Comparison of ENCODE assay signal across 14 cellular contexts in genomic region chr17:40060887-40061480, GRCh38. TPM values are rescaled to one million over a fixed set of nuclear protein-coding genes. Genes with fewer than 3 reads are reported as not detected.
DNase-seq lines count a peak whose midpoint lies in the region; ATAC-seq and TF ChIP-seq lines count a peak whose summit lies in the region.
"Had no signal": no experiment of that assay in that cellular context is flagged by ENCODE, and none has a peak within 500 bp of the region (broad histone marks: within the 10 kb centered on the region; RNA-seq: fewer than 3 reads in every experiment).

No MANE protein-coding gene starts in this region.

- TF ChIP-seq CTCF in glutamatergic neuron (IDR thresholded peaks at IDR 0.05; ENCODE audit: partially characterized antibody, unreplicated experiment) (no peak), spleen (IDR thresholded peaks at IDR 0.05 in 8 of 11, conservative IDR thresholded peaks at IDR 0.05 in 3 of 11) (no peak), adrenal gland (IDR thresholded peaks at IDR 0.05) (no peak)

- H3K36me3 ChIP-seq in spleen: no peaks in the 10 kb centered on the region
- H3K36me3 ChIP-seq in adrenal gland (replicated peaks in 1 of 2): no peaks in the 10 kb centered on the region

- H3K9me3 ChIP-seq in spleen: no peaks in the 10 kb centered on the region
- no peaks in the 10 kb centered on the region for H3K9me3 ChIP-seq in adrenal gland (replicated peaks in 1 of 3)

- H3K27ac ChIP-seq in spleen: no peak overlapping the region
- H3K27ac ChIP-seq in adrenal gland: no peak overlapping the region

- peaks cover 2% of the 10 kb centered on the region for H3K27me3 Mint-ChIP-seq in activated naive CD4-positive, alpha-beta T cell treated with anti-CD3 and anti-CD28 coated beads for 36 hours (ENCODE audit: low read depth)
- H3K27me3 Mint-ChIP-seq in activated naive CD4-positive, alpha-beta T cell treated with anti-CD3 and anti-CD28 coated beads, Interleukin-2, amount 10 ng/mL, durations not matched to agents 7 days and 5 days: peaks cover 87% of the 10 kb centered on the region
- H3K27me3 Mint-ChIP-seq in glutamatergic neuron (ENCODE audit: unreplicated experiment): peaks cover 9% of the 10 kb centered on the region

- H3K4me1 ChIP-seq in spleen: peaks cover 19 to 51% (median 42%) of the 10 kb centered on the region in 6 donors
- H3K4me1 ChIP-seq in adrenal gland (replicated peaks in 1 of 2): peaks cover 20 to 25% of the 10 kb centered on the region in 2 donors

- H3K4me1 Mint-ChIP-seq in activated naive CD4-positive, alpha-beta T cell treated with anti-CD3 and anti-CD28 coated beads for 36 hours (ENCODE audit: low read depth): peaks cover 31% of the 10 kb centered on the region
- H3K4me1 Mint-ChIP-seq in activated naive CD4-positive, alpha-beta T cell treated with anti-CD3 and anti-CD28 coated beads, Interleukin-2, amount 10 ng/mL, durations not matched to agents 7 days and 5 days: peaks cover 33% of the 10 kb centered on the region
- peaks cover 27% of the 10 kb centered on the region for H3K4me1 Mint-ChIP-seq in glutamatergic neuron (ENCODE audit: low read depth, unreplicated experiment)

- 91 to 94% (median 91%) methylated on average over 9 of the region's 9 CpGs for WGBS in spleen, 5 donors
- 85 to 88% (median 87%) methylated on average over 6 to 9 of the region's 9 CpGs for WGBS in adrenal gland, 4 donors

- CTCF ChIA-PET in activated naive CD4-positive, alpha-beta T cell treated with anti-CD3 and anti-CD28 coated beads for 36 hours (lab: Charles Lee): interaction anchor here (1.1 to 11.3 kb wide), 4 partner anchors 15 to 50 kb away, joined by 3 to 157 read pairs (median 47); no protein-coding TSS in a partner anchor
- CTCF ChIA-PET in activated naive CD4-positive, alpha-beta T cell treated with anti-CD3 and anti-CD28 coated beads, Interleukin-2, amount 10 ng/mL, durations not matched to agents 7 days and 5 days (lab: Charles Lee): interaction anchor here (1.1 to 2.9 kb wide), 4 partner anchors 14 to 52 kb away, joined by 5 to 11 read pairs (median 8); no protein-coding TSS in a partner anchor

- intact Hi-C loops in activated naive CD4-positive, alpha-beta T cell treated with anti-CD3 and anti-CD28 coated beads for 36 hours (cut with micrococcal nuclease): no loop called here
- intact Hi-C loops in spleen (cut with DNase I; ENCODE audit: low total_unique reads): no loop called here
- intact Hi-C loops in adrenal gland (cut with DNase I): loop anchor here in 1 of 2 donors (10.0 kb wide), 1 partner anchor 104 kb away; no protein-coding TSS in a partner anchor

- no peak for TF ChIP-seq POLR2A in spleen (IDR thresholded peaks at IDR 0.05)
- TF ChIP-seq POLR2A in adrenal gland (IDR thresholded peaks at IDR 0.05): no peak

- H3K4me3 ChIP-seq in spleen: no peak overlapping the region
- no peak overlapping the region for H3K4me3 ChIP-seq in adrenal gland
- H3K4me3 ChIP-seq: lung had no signal

- no peaks in the 10 kb centered on the region for H3K27me3 ChIP-seq in spleen (replicated peaks in 1 of 7)
- H3K27me3 ChIP-seq in adrenal gland: no peaks in the 10 kb centered on the region

- no peak for ATAC-seq in GM21515 (IDR thresholded peaks at IDR 0.05; ENCODE audit: unreplicated experiment)

- H3K9me3 Mint-ChIP-seq in activated naive CD4-positive, alpha-beta T cell treated with anti-CD3 and anti-CD28 coated beads for 36 hours: no peaks in the 10 kb centered on the region
- no peaks in the 10 kb centered on the region for H3K9me3 Mint-ChIP-seq in activated naive CD4-positive, alpha-beta T cell treated with anti-CD3 and anti-CD28 coated beads, Interleukin-2, amount 10 ng/mL, durations not matched to agents 7 days and 5 days
- peaks cover 4% of the 10 kb centered on the region for H3K9me3 Mint-ChIP-seq in glutamatergic neuron (ENCODE audit: unreplicated experiment)

- no peaks in the 10 kb centered on the region for H3K36me3 Mint-ChIP-seq in activated naive CD4-positive, alpha-beta T cell treated with anti-CD3 and anti-CD28 coated beads for 36 hours (ENCODE audit: low read depth)
- no peaks in the 10 kb centered on the region for H3K36me3 Mint-ChIP-seq in activated naive CD4-positive, alpha-beta T cell treated with anti-CD3 and anti-CD28 coated beads, Interleukin-2, amount 10 ng/mL, durations not matched to agents 7 days and 5 days
- no peaks in the 10 kb centered on the region for H3K36me3 Mint-ChIP-seq in glutamatergic neuron (ENCODE audit: unreplicated experiment)

- DNase-seq in activated naive CD4-positive, alpha-beta T cell treated with anti-CD3 and anti-CD28 coated beads for 36 hours: no peak
- no peak for DNase-seq in activated naive CD4-positive, alpha-beta T cell treated with anti-CD3 and anti-CD28 coated beads, Interleukin-2, amount 10 ng/mL, durations not matched to agents 7 days and 5 days
- peak; percentile 64 for DNase-seq in NCI-H2171 (lab: John Stamatoyannopoulos, UW)
- no peak for DNase-seq in glutamatergic neuron
- DNase-seq in spleen: peak; percentile 64
- no peak for DNase-seq in HT-29 (ENCODE audit: low spot score)
- DNase-seq in adrenal gland: no peak
- DNase-seq: activated effector memory CD4-positive, alpha-beta T cell treated with anti-CD3 and anti-CD28 coated beads, Interleukin-2, amount 50 U/mL, for 16 hours; DMS153; effector memory CD4-positive, alpha-beta T cell; MM.1S had no signal

- H3K4me3 Mint-ChIP-seq in activated naive CD4-positive, alpha-beta T cell treated with anti-CD3 and anti-CD28 coated beads for 36 hours: peak overlapping the region; percentile 11
- no peak overlapping the region for H3K4me3 Mint-ChIP-seq in activated naive CD4-positive, alpha-beta T cell treated with anti-CD3 and anti-CD28 coated beads, Interleukin-2, amount 10 ng/mL, durations not matched to agents 7 days and 5 days
- peak overlapping the region; percentile 25 for H3K4me3 Mint-ChIP-seq in glutamatergic neuron (ENCODE audit: unreplicated experiment)

- no peak overlapping the region for H3K27ac Mint-ChIP-seq in activated naive CD4-positive, alpha-beta T cell treated with anti-CD3 and anti-CD28 coated beads for 36 hours
- no peak overlapping the region for H3K27ac Mint-ChIP-seq in activated naive CD4-positive, alpha-beta T cell treated with anti-CD3 and anti-CD28 coated beads, Interleukin-2, amount 10 ng/mL, durations not matched to agents 7 days and 5 days
- peak overlapping the region; percentile 68 for H3K27ac Mint-ChIP-seq in glutamatergic neuron (ENCODE audit: unreplicated experiment)

RNA-seq across cellular contexts. Expression of gene THRA, which starts 1.8 kb away (rescaled TPM):
- 10 to 100 TPM; 10.2 to 11.2 TPM for total RNA-seq in activated naive CD4-positive, alpha-beta T cell treated with anti-CD3 and anti-CD28 coated beads for 36 hours
- total RNA-seq in glutamatergic neuron (ENCODE audit: unreplicated experiment) (17.6 TPM), spleen (10 to 100 TPM; 14.6 to 36.1 (median 19.7) TPM), adrenal gland (100 to 1,000 TPM in 3 of 8 donors, 10 to 100 TPM in 5; 46.1 to 110 (median 76.4) TPM)
- polyA plus RNA-seq in spleen (10 to 100 TPM in 1 of 3 donors, 1 to 10 TPM in 2; 3.9 to 12.9 (median 4.7) TPM), adrenal gland (10 to 100 TPM; 41.8 to 62.3 (median 50.9) TPM)
- total RNA-seq in HT-29 (2014; rRNA removed; shearing (Covaris generic)): 31.1 and 33.2 TPM in 2 replicates

RNA-seq across cellular contexts. Expression of gene MED24, which starts 6.8 kb away (rescaled TPM):
- 100 to 1,000 TPM; 107 TPM for total RNA-seq in activated naive CD4-positive, alpha-beta T cell treated with anti-CD3 and anti-CD28 coated beads for 36 hours
- total RNA-seq in glutamatergic neuron (ENCODE audit: unreplicated experiment) (172 TPM), spleen (100 to 1,000 TPM in 1 of 7 donors, 10 to 100 TPM in 6; 71.7 to 102 (median 79.1) TPM), adrenal gland (100 to 1,000 TPM in 1 of 8 donors, 10 to 100 TPM in 7; 57.1 to 127 (median 78.1) TPM)
- polyA plus RNA-seq in spleen (10 to 100 TPM; 29.2 to 54.4 (median 42.7) TPM), adrenal gland (100 to 1,000 TPM in 1 of 3 donors, 10 to 100 TPM in 2; 50.3 to 103 (median 92.9) TPM)
- total RNA-seq in HT-29 (2014; rRNA removed; shearing (Covaris generic)): 56.3 and 56.6 TPM in 2 replicates

RNA-seq across cellular contexts. Expression of gene NR1D1, which starts 39.4 kb away (rescaled TPM):
- total RNA-seq in activated naive CD4-positive, alpha-beta T cell treated with anti-CD3 and anti-CD28 coated beads for 36 hours: 1 to 10 TPM; 9.0 to 9.1 TPM
- total RNA-seq in glutamatergic neuron (ENCODE audit: unreplicated experiment): 1.3 TPM
- total RNA-seq in spleen: 10 to 100 TPM in 4 of 7 donors, 1 to 10 TPM in 3; 5.5 to 15.8 (median 10.2) TPM
- 1 to 10 TPM; 3.3 to 6.4 (median 5.2) TPM for polyA plus RNA-seq in spleen
- 22.6 and 25.7 TPM in 2 replicates for total RNA-seq in HT-29 (2014; rRNA removed; shearing (Covaris generic))
- 10 to 100 TPM; 14.0 to 69.1 (median 41.4) TPM for total RNA-seq in adrenal gland
- 10 to 100 TPM; 34.5 to 59.0 (median 36.6) TPM for polyA plus RNA-seq in adrenal gland

RNA-seq across cellular contexts. Expression of gene CSF3, which starts 45.7 kb away (rescaled TPM):
- not detected for total RNA-seq in activated naive CD4-positive, alpha-beta T cell treated with anti-CD3 and anti-CD28 coated beads for 36 hours
- total RNA-seq in glutamatergic neuron (ENCODE audit: unreplicated experiment): not detected
- total RNA-seq in spleen: 1 to 10 TPM in 2 of 7 donors, under 1 TPM in 1, not detected in 4; 0.54 to 1.8 (median 1.6) TPM
- 1 to 10 TPM in 2 of 3 donors, under 1 TPM in 1; 0.24 to 1.4 (median 1.2) TPM for polyA plus RNA-seq in spleen
- total RNA-seq in HT-29 (2014; rRNA removed; shearing (Covaris generic)): not detected in 2 replicates
- under 1 TPM in 4 of 8 donors, not detected in 4; 0.32 to 0.74 (median 0.44) TPM for total RNA-seq in adrenal gland
- 1 to 10 TPM in 1 of 3 donors, under 1 TPM in 2; 0.24 to 6.1 (median 0.80) TPM for polyA plus RNA-seq in adrenal gland
- total RNA-seq: activated CD8-positive, alpha-beta memory T cell treated with anti-CD3 and anti-CD28 coated beads for 36 hours had no signal

Comparison
In these comparisons a context has a peak if more than half of its experiments do, and no peak if none do; other contexts are left out.
1. DNase-seq: peak in NCI-H2171 (single experiment) and spleen (single experiment); none in activated naive CD4-positive, alpha-beta T cell treated with anti-CD3 and anti-CD28 coated beads for 36 hours (single experiment), activated naive CD4-positive, alpha-beta T cell treated with anti-CD3 and anti-CD28 coated beads, Interleukin-2, amount 10 ng/mL, durations not matched to agents 7 days and 5 days (single experiment), glutamatergic neuron (single experiment), HT-29 (single experiment) and adrenal gland (0 of 7).